ENCODE assay signal across 20 cellular contexts in genomic region chr2:141439524-141439923, GRCh38.
"Had no signal": no experiment of that assay in that cellular context is flagged by ENCODE, and none has a peak within 500 bp of the region (broad histone marks: within the 10 kb centered on the region; RNA-seq: fewer than 3 reads in every experiment).

No MANE protein-coding gene starts in this region.

- H3K27ac ChIP-seq: cardiac muscle cell, left lung, tibial artery had no signal

- DNase-seq: activated CD4-positive, alpha-beta memory T cell treated with anti-CD3 and anti-CD28 coated beads for 36 hours; activated CD4-positive, alpha-beta T cell treated with anti-CD3 and anti-CD28 coated beads for 36 hours; activated CD8-positive, alpha-beta memory T cell treated with anti-CD3 and anti-CD28 coated beads, Interleukin-2, amount 10 ng/mL, durations not matched to agents 7 days and 5 days; activated naive CD4-positive, alpha-beta T cell; endodermal cell; hippocampal formation; islet precursor cell; mammary epithelial cell; nephron progenitor cell; nucleus accumbens; retina; stimulated activated CD4-positive, alpha-beta T cell treated with anti-CD3 and anti-CD28 coated beads, Interleukin-2, amount 100 ng/mL, for 24 hours; stimulated activated naive CD8-positive, alpha-beta T cell treated with anti-CD3 and anti-CD28 coated beads, Interleukin-15, Interleukin-2, amounts not matched to agents 100 U/mL and 50 U/mL, for 24 hours; substantia nigra; tibial artery had no signal

- FAIRE-seq: colon, urothelium cell line had no signal

- H3K4me1 ChIP-seq: left lung, tibial artery had no signal

- H3K4me3 ChIP-seq: cardiac muscle cell, left lung, tibial artery had no signal

- ATAC-seq: activated CD4-positive, alpha-beta T cell treated with anti-CD3 and anti-CD28 coated beads for 36 hours; activated CD8-positive, alpha-beta memory T cell treated with anti-CD3 and anti-CD28 coated beads, Interleukin-2, amount 10 ng/mL, durations not matched to agents 7 days and 5 days; activated T-helper 17 cell treated with anti-CD3 and anti-CD28 coated beads, Interleukin-2, amount 50 U/mL, for 72 hours; left lung; stimulated activated naive CD8-positive, alpha-beta T cell treated with anti-CD3 and anti-CD28 coated beads, Interleukin-15, Interleukin-2, amounts not matched to agents 100 U/mL and 50 U/mL, for 24 hours had no signal

- H3K27me3 ChIP-seq: cardiac muscle cell, left lung, tibial artery had no signal

- H3K9me3 ChIP-seq: tibial artery had no signal

- H3K36me3 ChIP-seq: cardiac muscle cell, left lung, tibial artery had no signal
